Comparison of ENCODE assay signal across 27 cellular contexts in genomic region chr20:7996898-7997297, GRCh38. TPM values are rescaled to one million over a fixed set of nuclear protein-coding genes. Genes with fewer than 3 reads are reported as not detected.
DNase-seq lines count a peak whose midpoint lies in the region; ATAC-seq, FAIRE-seq and TF ChIP-seq lines count a peak whose summit lies in the region.
"Had no signal": no experiment of that assay in that cellular context is flagged by ENCODE, and none has a peak within 500 bp of the region (broad histone marks: within the 10 kb centered on the region; RNA-seq: fewer than 3 reads in every experiment).

No MANE protein-coding gene starts in this region.

- TF ChIP-seq POLR2A in erythroblast (IDR thresholded peaks at IDR 0.05; ENCODE audit: low read length) = no peak
- TF ChIP-seq POLR2A in GM12891 (IDR thresholded peaks at IDR 0.05; ENCODE audit: low read depth, low read length) = no peak

- CTCF ChIA-PET in activated CD8-positive, alpha-beta T cell treated with anti-CD3 and anti-CD28 coated beads for 36 hours (lab: Charles Lee) = no interaction called here
- CTCF ChIA-PET in activated CD8-positive, alpha-beta T cell treated with anti-CD3 and anti-CD28 coated beads, Interleukin-2, amount 10 ng/mL, durations not matched to agents 7 days and 5 days (lab: Charles Lee) = no interaction called here

- POLR2A ChIA-PET in activated CD8-positive, alpha-beta T cell treated with anti-CD3 and anti-CD28 coated beads for 36 hours (lab: Charles Lee) = no interaction called here
- POLR2A ChIA-PET in activated CD8-positive, alpha-beta T cell treated with anti-CD3 and anti-CD28 coated beads, Interleukin-2, amount 10 ng/mL, durations not matched to agents 7 days and 5 days (lab: Charles Lee) = no interaction called here

- FAIRE-seq in GM12891 (lab: Jason Lieb, UNC) = no peak

- H3K4me1 Mint-ChIP-seq in activated CD8-positive, alpha-beta T cell treated with anti-CD3 and anti-CD28 coated beads for 36 hours (ENCODE audit: low read depth) = no peaks in the 10 kb centered on the region
- no peaks in the 10 kb centered on the region for H3K4me1 Mint-ChIP-seq in activated CD8-positive, alpha-beta T cell treated with anti-CD3 and anti-CD28 coated beads, Interleukin-2, amount 10 ng/mL, durations not matched to agents 7 days and 5 days (ENCODE audit: low read depth)
- peaks cover 8 to 10% of the 10 kb centered on the region in 2 donors for H3K4me1 Mint-ChIP-seq in natural killer cell treated with Interleukin-12 subunit alpha and Interleukin-12 subunit beta and Interleukin-15 and Interleukin-18, amount 100 ng/mL, for 72 hours (ENCODE audit: low read depth in 2 of 2)
- H3K4me1 Mint-ChIP-seq in natural killer cell = peaks cover 11 to 12% of the 10 kb centered on the region in 2 donors
- H3K4me1 Mint-ChIP-seq: GM23338, IgD-negative memory B cell had no signal

- no peak for TF ChIP-seq CTCF in activated CD8-positive, alpha-beta T cell treated with anti-CD3 and anti-CD28 coated beads for 36 hours (IDR thresholded peaks at IDR 0.05)
- no peak for TF ChIP-seq CTCF in natural killer cell (IDR thresholded peaks at IDR 0.05)
- no peak for TF ChIP-seq CTCF in fibroblast of mammary gland (conservative IDR thresholded peaks at IDR 0.05; ENCODE audit: control insufficient read depth, insufficient read depth, low read depth, low read length)

- H3K27ac Mint-ChIP-seq in activated CD8-positive, alpha-beta T cell treated with anti-CD3 and anti-CD28 coated beads for 36 hours = no peak overlapping the region
- no peak overlapping the region for H3K27ac Mint-ChIP-seq in activated CD8-positive, alpha-beta T cell treated with anti-CD3 and anti-CD28 coated beads, Interleukin-2, amount 10 ng/mL, durations not matched to agents 7 days and 5 days
- H3K27ac Mint-ChIP-seq in natural killer cell treated with Interleukin-12 subunit alpha and Interleukin-12 subunit beta and Interleukin-15 and Interleukin-18, amount 100 ng/mL, for 72 hours = no peak overlapping the region
- no peak overlapping the region for H3K27ac Mint-ChIP-seq in natural killer cell
- H3K27ac Mint-ChIP-seq: CD14-positive monocyte, GM23338, HFFc6, IgD-negative memory B cell had no signal

- DNase-seq in activated CD8-positive, alpha-beta T cell treated with anti-CD3 and anti-CD28 coated beads for 36 hours = peak; percentile 15
- no peak for DNase-seq in activated CD8-positive, alpha-beta T cell treated with anti-CD3 and anti-CD28 coated beads, Interleukin-2, amount 10 ng/mL, durations not matched to agents 7 days and 5 days
- DNase-seq in natural killer cell treated with Interleukin-12 subunit alpha and Interleukin-12 subunit beta and Interleukin-15 and Interleukin-18, amount 100 ng/mL, for 72 hours (ENCODE audit: low spot score) = no peak
- no peak for DNase-seq in natural killer cell
- peak; percentile 31 for DNase-seq in fibroblast of mammary gland (ENCODE audit: low read depth)
- DNase-seq in erythroblast (lab: John Stamatoyannopoulos, UW) = no peak
- DNase-seq in GM12891 (ENCODE audit: insufficient read length, low spot score) = no peak
- no peak for DNase-seq in KG1 (lab: John Stamatoyannopoulos, UW)
- DNase-seq: 8988T, ACHN, BE2C, Calu3, DND-41, HFFc6, NCI-H1048, NCI-H1417, NCI-H1694, NCI-H2029 treated with DMSO at 0.1 percent for 48 hours, NCI-H446 treated with DMSO at 0.1 percent for 48 hours, NCI-H526, Right ventricle myocardium superior, RPMI8226 had no signal

- peak; percentile 70 for ATAC-seq in activated CD8-positive, alpha-beta T cell treated with anti-CD3 and anti-CD28 coated beads for 36 hours
- no peak for ATAC-seq in activated CD8-positive, alpha-beta T cell treated with anti-CD3 and anti-CD28 coated beads, Interleukin-2, amount 10 ng/mL, durations not matched to agents 7 days and 5 days
- peak; percentile 44 to 72 for ATAC-seq in natural killer cell treated with Interleukin-12 subunit alpha and Interleukin-12 subunit beta and Interleukin-15 and Interleukin-18, amount 100 ng/mL, for 72 hours
- no peak for ATAC-seq in natural killer cell
- ATAC-seq: GM23338 had no signal

- H3K27me3 Mint-ChIP-seq in activated CD8-positive, alpha-beta T cell treated with anti-CD3 and anti-CD28 coated beads for 36 hours = no peaks in the 10 kb centered on the region
- H3K27me3 Mint-ChIP-seq in activated CD8-positive, alpha-beta T cell treated with anti-CD3 and anti-CD28 coated beads, Interleukin-2, amount 10 ng/mL, durations not matched to agents 7 days and 5 days (ENCODE audit: low read depth) = no peaks in the 10 kb centered on the region
- no peaks in the 10 kb centered on the region for H3K27me3 Mint-ChIP-seq in natural killer cell treated with Interleukin-12 subunit alpha and Interleukin-12 subunit beta and Interleukin-15 and Interleukin-18, amount 100 ng/mL, for 72 hours
- H3K27me3 Mint-ChIP-seq in natural killer cell (ENCODE audit: low read depth in 2 of 2) = no peaks in the 10 kb centered on the region
- H3K27me3 Mint-ChIP-seq: IgD-negative memory B cell had no signal

- intact Hi-C loops in activated CD8-positive, alpha-beta T cell treated with anti-CD3 and anti-CD28 coated beads for 36 hours (cut with micrococcal nuclease) = no loop called here
- intact Hi-C loops in natural killer cell (cut with micrococcal nuclease) = no loop called here

- H3K9me3 Mint-ChIP-seq in activated CD8-positive, alpha-beta T cell treated with anti-CD3 and anti-CD28 coated beads for 36 hours = peaks cover 11% of the 10 kb centered on the region
- H3K9me3 Mint-ChIP-seq in activated CD8-positive, alpha-beta T cell treated with anti-CD3 and anti-CD28 coated beads, Interleukin-2, amount 10 ng/mL, durations not matched to agents 7 days and 5 days (ENCODE audit: insufficient read depth) = peaks cover 11% of the 10 kb centered on the region
- peaks cover 10% of the 10 kb centered on the region for H3K9me3 Mint-ChIP-seq in natural killer cell treated with Interleukin-12 subunit alpha and Interleukin-12 subunit beta and Interleukin-15 and Interleukin-18, amount 100 ng/mL, for 72 hours
- peaks cover 2 to 10% of the 10 kb centered on the region in 2 donors for H3K9me3 Mint-ChIP-seq in natural killer cell

- peaks cover 20% of the 10 kb centered on the region for H3K36me3 Mint-ChIP-seq in activated CD8-positive, alpha-beta T cell treated with anti-CD3 and anti-CD28 coated beads for 36 hours (ENCODE audit: low read depth)
- H3K36me3 Mint-ChIP-seq in activated CD8-positive, alpha-beta T cell treated with anti-CD3 and anti-CD28 coated beads, Interleukin-2, amount 10 ng/mL, durations not matched to agents 7 days and 5 days (ENCODE audit: low read depth) = peaks cover 22% of the 10 kb centered on the region
- peaks cover 28% of the 10 kb centered on the region for H3K36me3 Mint-ChIP-seq in natural killer cell treated with Interleukin-12 subunit alpha and Interleukin-12 subunit beta and Interleukin-15 and Interleukin-18, amount 100 ng/mL, for 72 hours
- peaks cover 33% of the 10 kb centered on the region for H3K36me3 Mint-ChIP-seq in natural killer cell

- H3K4me3 Mint-ChIP-seq in activated CD8-positive, alpha-beta T cell treated with anti-CD3 and anti-CD28 coated beads for 36 hours = no peak overlapping the region
- H3K4me3 Mint-ChIP-seq in activated CD8-positive, alpha-beta T cell treated with anti-CD3 and anti-CD28 coated beads, Interleukin-2, amount 10 ng/mL, durations not matched to agents 7 days and 5 days = no peak overlapping the region
- no peak overlapping the region for H3K4me3 Mint-ChIP-seq in natural killer cell treated with Interleukin-12 subunit alpha and Interleukin-12 subunit beta and Interleukin-15 and Interleukin-18, amount 100 ng/mL, for 72 hours
- no peak overlapping the region for H3K4me3 Mint-ChIP-seq in natural killer cell
- H3K4me3 Mint-ChIP-seq: CD14-positive monocyte, GM23338, HFFc6, IgD-negative memory B cell had no signal

- H3K4me3 ChIP-seq in fibroblast of mammary gland (ENCODE audit: control insufficient read depth, low read depth, low read length) = no peak overlapping the region
- H3K4me3 ChIP-seq: GM23338, HAP-1, SJSA1 had no signal

TF ChIP-seq in GM12891, 5 proteins besides CTCF, POLR2A, EP300 and RAD21:
- TF ChIP-seq PAX5 (IDR thresholded peaks at IDR 0.05; ENCODE audit: insufficient read depth, low read length, severe bottlenecking) = no peak
- TF ChIP-seq SPI1 (IDR thresholded peaks at IDR 0.05; ENCODE audit: low read depth, low read length) = no peak
- TF ChIP-seq TAF1 (IDR thresholded peaks at IDR 0.05; ENCODE audit: low read depth, low read length) = no peak
- no peak for TF ChIP-seq POU2F2 (IDR thresholded peaks at IDR 0.05; ENCODE audit: low read depth, low read length)
- no peak for TF ChIP-seq POLR2AphosphoS5 (IDR thresholded peaks at IDR 0.05; ENCODE audit: low read depth, low read length)

RNA-seq across cellular contexts. Expression of gene TMX4, which starts 22.7 kb away (rescaled TPM):
- total RNA-seq in activated CD8-positive, alpha-beta T cell treated with anti-CD3 and anti-CD28 coated beads for 36 hours = 10 to 100 TPM; 21.2 to 21.8 TPM
- total RNA-seq in activated CD8-positive, alpha-beta T cell treated with anti-CD3 and anti-CD28 coated beads, Interleukin-2, amount 10 ng/mL, durations not matched to agents 7 days and 5 days = 10 to 100 TPM; 24.9 to 31.6 TPM
- 10 to 100 TPM; 41.5 to 44.4 TPM for total RNA-seq in natural killer cell treated with Interleukin-12 subunit alpha and Interleukin-12 subunit beta and Interleukin-15 and Interleukin-18, amount 100 ng/mL, for 72 hours
- total RNA-seq in natural killer cell = 10 to 100 TPM; 94.4 to 97.9 (median 94.5) TPM
- polyA plus RNA-seq in GM12891 (2012; ENCODE audit: low read depth, missing spikeins) = 4.1 TPM

RNA-seq across cellular contexts. Expression of gene HAO1, which starts 56.6 kb away (rescaled TPM):
- not detected for total RNA-seq in activated CD8-positive, alpha-beta T cell treated with anti-CD3 and anti-CD28 coated beads for 36 hours
- not detected for total RNA-seq in activated CD8-positive, alpha-beta T cell treated with anti-CD3 and anti-CD28 coated beads, Interleukin-2, amount 10 ng/mL, durations not matched to agents 7 days and 5 days
- not detected for total RNA-seq in natural killer cell treated with Interleukin-12 subunit alpha and Interleukin-12 subunit beta and Interleukin-15 and Interleukin-18, amount 100 ng/mL, for 72 hours
- total RNA-seq in natural killer cell = not detected
- not detected for polyA plus RNA-seq in GM12891 (2012; ENCODE audit: low read depth, missing spikeins)
- total RNA-seq: Calu3, GM23338, HFFc6, Right ventricle myocardium superior, SJSA1 had no signal
- polyA plus RNA-seq: CD14-positive monocyte, GM23338, IgD-negative memory B cell had no signal

Comparison
In these comparisons a context has a peak if more than half of its experiments do, and no peak if none do; other contexts are left out.
1. ATAC-seq: peak in activated CD8-positive, alpha-beta T cell treated with anti-CD3 and anti-CD28 coated beads for 36 hours (single experiment) and natural killer cell treated with Interleukin-12 subunit alpha and Interleukin-12 subunit beta and Interleukin-15 and Interleukin-18, amount 100 ng/mL, for 72 hours (2 of 2); none in activated CD8-positive, alpha-beta T cell treated with anti-CD3 and anti-CD28 coated beads, Interleukin-2, amount 10 ng/mL, durations not matched to agents 7 days and 5 days (single experiment) and natural killer cell (0 of 3).
2. DNase-seq: peak in activated CD8-positive, alpha-beta T cell treated with anti-CD3 and anti-CD28 coated beads for 36 hours (single experiment) and fibroblast of mammary gland (single experiment); none in activated CD8-positive, alpha-beta T cell treated with anti-CD3 and anti-CD28 coated beads, Interleukin-2, amount 10 ng/mL, durations not matched to agents 7 days and 5 days (single experiment), natural killer cell treated with Interleukin-12 subunit alpha and Interleukin-12 subunit beta and Interleukin-15 and Interleukin-18, amount 100 ng/mL, for 72 hours (single experiment), natural killer cell (single experiment), erythroblast (0 of 2), GM12891 (single experiment) and KG1 (single experiment).